In genomic region chr15:49215768-49216739, GRCh38 we compare ENCODE assay signal across 9 cellular contexts. TPM values are rescaled to one million over a fixed set of nuclear protein-coding genes. Genes with fewer than 3 reads are reported as not detected.
DNase-seq lines count a peak whose midpoint lies in the region; ATAC-seq, FAIRE-seq and TF ChIP-seq lines count a peak whose summit lies in the region.
"Had no signal": no experiment of that assay in that cellular context is flagged by ENCODE, and none has a peak within 500 bp of the region (broad histone marks: within the 10 kb centered on the region; RNA-seq: fewer than 3 reads in every experiment).

No MANE protein-coding gene starts in this region.

- in situ Hi-C loops in brain microvascular endothelial cell (cut with HindIII; ENCODE audit: low pct_ligation_motif_present, low sequenced_read_pairs), result no loop called here

- no peaks in the 10 kb centered on the region for H3K27me3 ChIP-seq in right atrium auricular region
- H3K27me3 ChIP-seq in brain microvascular endothelial cell (replicated peaks), result no peaks in the 10 kb centered on the region
- H3K27me3 ChIP-seq in colonic mucosa, result no peaks in the 10 kb centered on the region

- H3K36me3 ChIP-seq in right atrium auricular region (no peaks in the 10 kb centered on the region), kidney (ENCODE audit: control insufficient read depth in 1 of 2, insufficient read depth in 2 of 2, low read length in 2 of 2) (peaks cover 4 to 7% of the 10 kb centered on the region in 2 donors), brain microvascular endothelial cell (replicated peaks) (peaks cover 6% of the 10 kb centered on the region), colonic mucosa (no peaks in the 10 kb centered on the region)

- H3K9me3 ChIP-seq in right atrium auricular region (peaks cover 0 to 1% of the 10 kb centered on the region in 2 donors), kidney (ENCODE audit: control insufficient read depth in 1 of 2, low read length in 2 of 2) (no peaks in the 10 kb centered on the region), colonic mucosa (no peaks in the 10 kb centered on the region)

- ATAC-seq in Right ventricle myocardium inferior (peak; percentile 98), HG02884 (IDR thresholded peaks at IDR 0.05; ENCODE audit: unreplicated experiment) (peak; percentile 99)

- H3K27ac ChIP-seq in right atrium auricular region (no peak overlapping the region), kidney (ENCODE audit: low read depth in 2 of 2, low read length in 2 of 2) (no peak overlapping the region), brain microvascular endothelial cell (no peak overlapping the region), colonic mucosa (no peak overlapping the region)

- H3K4me1 ChIP-seq in right atrium auricular region (peaks cover 0 to 13% of the 10 kb centered on the region in 2 donors), kidney (ENCODE audit: control insufficient read depth in 1 of 2, insufficient read depth in 1 of 2, low read depth in 1 of 2, low read length in 2 of 2) (peaks cover 4 to 9% of the 10 kb centered on the region in 2 donors), colonic mucosa (no peaks in the 10 kb centered on the region)

- DNase-seq in Right ventricle myocardium inferior (ENCODE audit: missing footprints) (peak; percentile 63), right atrium auricular region (ENCODE audit: low spot score) (no peak), NCI-H345 treated with DMSO at 0.1 percent for 48 hours (lab: John Stamatoyannopoulos, UW; ENCODE audit: unreplicated experiment) (peak; percentile 1), kidney (peak; percentile 86), brain microvascular endothelial cell (no peak), colonic mucosa (no peak)
- DNase-seq in stimulated activated CD4-positive, alpha-beta T cell treated with anti-CD3 and anti-CD28 coated beads, Interleukin-4, amount 100 ng/mL, for 4 hours, result no peak
- DNase-seq: DND-41 had no signal

- FAIRE-seq in kidney (lab: Jason Lieb, UNC), result no peak

- no peak overlapping the region for H3K4me3 ChIP-seq in right atrium auricular region
- no peak overlapping the region for H3K4me3 ChIP-seq in kidney (ENCODE audit: low read length in 2 of 2)
- H3K4me3 ChIP-seq in brain microvascular endothelial cell (ENCODE audit: low read depth, low read length), result no peak overlapping the region
- H3K4me3 ChIP-seq in colonic mucosa, result no peak overlapping the region

- H3K9ac ChIP-seq in kidney (ENCODE audit: low read length in 2 of 2), result no peak overlapping the region
- H3K9ac ChIP-seq in colonic mucosa (ENCODE audit: low read depth in 2 of 2, low read length in 2 of 2), result no peak overlapping the region

- intact Hi-C loops in Right ventricle myocardium inferior (cut with DNase I) (no loop called here), kidney (cut with DNase I) (no loop called here), colonic mucosa (cut with DNase I) (no loop called here)

- TF ChIP-seq CTCF in right atrium auricular region (IDR thresholded peaks at IDR 0.05), result peak in 1 of 2 donors; percentile 41
- TF ChIP-seq CTCF in kidney (IDR thresholded peaks at IDR 0.05; ENCODE audit: borderline replicate concordance, extremely low read depth, insufficient read depth), result peak; percentile 34
- no peak for TF ChIP-seq CTCF in brain microvascular endothelial cell (IDR thresholded peaks at IDR 0.05; ENCODE audit: low read depth, low read length, missing control alignments)
- no peak for TF ChIP-seq CTCF in colonic mucosa (IDR thresholded peaks at IDR 0.05)

RNA-seq across cellular contexts. Expression of gene GALK2, which starts 46.0 kb away (rescaled TPM):
- total RNA-seq in Right ventricle myocardium inferior (36.5 TPM), right atrium auricular region (10 to 100 TPM; 24.5 to 26.0 TPM), kidney (40.6 TPM), colonic mucosa (10 to 100 TPM; 39.7 to 48.3 TPM)
- polyA plus RNA-seq in kidney (ENCODE audit: insufficient read depth, low read depth, low replicate concordance), result 36.4 TPM

Comparison
In these comparisons a context has a peak if more than half of its experiments do, and no peak if none do; other contexts are left out.
1. DNase-seq: peak in Right ventricle myocardium inferior (single experiment), NCI-H345 treated with DMSO at 0.1 percent for 48 hours (single experiment) and kidney (single experiment); none in right atrium auricular region (single experiment), brain microvascular endothelial cell (single experiment), stimulated activated CD4-positive, alpha-beta T cell treated with anti-CD3 and anti-CD28 coated beads, Interleukin-4, amount 100 ng/mL, for 4 hours (0 of 2) and colonic mucosa (single experiment).